In the genomic region with DNA sequence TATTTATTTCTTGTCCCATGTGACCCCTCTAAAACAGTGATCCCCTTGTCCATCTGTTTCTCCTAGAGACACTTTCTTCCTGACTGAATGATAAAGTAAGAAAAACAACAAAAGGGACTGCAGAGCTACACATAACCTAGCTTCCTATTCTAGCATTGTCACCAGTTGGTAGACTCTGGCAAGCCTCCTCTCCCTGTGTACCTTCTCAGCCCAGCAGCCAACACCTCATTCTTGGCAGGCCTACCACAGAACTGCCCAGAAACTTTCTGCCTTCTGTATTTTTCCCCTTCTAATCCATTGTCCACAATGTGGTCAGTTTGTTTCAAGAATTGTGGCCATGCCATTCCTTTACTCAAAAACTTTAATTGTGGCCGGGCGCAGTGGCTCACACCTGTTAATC, we compare ENCODE assay signal across 21 cellular contexts. TPM values are rescaled to one million over a fixed set of nuclear protein-coding genes. Genes with fewer than 3 reads are reported as not detected.
DNase-seq lines count a peak whose midpoint lies in the region; ATAC-seq and TF ChIP-seq lines count a peak whose summit lies in the region.
"Had no signal": no experiment of that assay in that cellular context is flagged by ENCODE, and none has a peak within 500 bp of the region (broad histone marks: within the 10 kb centered on the region; RNA-seq: fewer than 3 reads in every experiment).

No MANE protein-coding gene starts in this region.

- H3K36me3 Mint-ChIP-seq in IgD-negative memory B cell, result peaks cover 14% of the 10 kb centered on the region
- peaks cover 29 to 54% of the 10 kb centered on the region in 2 donors for H3K36me3 Mint-ChIP-seq in stimulated activated naive B cell treated with anti-CD40 and anti-IgM and Interleukin-4, amounts not matched to agents 10 μg/mL and 1 μg/mL and 100 μg/mL, for 72 hours

- TF ChIP-seq CTCF in right atrium auricular region (IDR thresholded peaks at IDR 0.05), result no peak

- H3K27me3 Mint-ChIP-seq in IgD-negative memory B cell, result no peaks in the 10 kb centered on the region
- H3K27me3 Mint-ChIP-seq in stimulated activated naive B cell treated with anti-CD40 and anti-IgM and Interleukin-4, amounts not matched to agents 10 μg/mL and 1 μg/mL and 100 μg/mL, for 72 hours, result no peaks in the 10 kb centered on the region
- H3K27me3 Mint-ChIP-seq: CD4-positive, alpha-beta T cell had no signal

- DNase-seq in Right ventricle myocardium inferior (ENCODE audit: missing footprints) (no peak), right atrium auricular region (ENCODE audit: low spot score) (no peak), left lobe of liver (ENCODE audit: low spot score) (no peak), 8988T (no peak), KBM-7 (no peak)
- no peak for DNase-seq in stimulated activated naive B cell treated with anti-CD40 and anti-IgM and Interleukin-4, amounts not matched to agents 10 μg/mL and 1 μg/mL and 100 μg/mL, for 72 hours
- DNase-seq: CD4-positive, alpha-beta T cell; GM23248; KG1; MM.1S; NCI-H2029; NCI-H446 treated with DMSO at 0.1 percent for 48 hours; NCI-H526; NCI-H82; NK-92 treated with Interleukin-12 subunit alpha and Interleukin-12 subunit beta, amount 100 ng/mL, for 24 hours; PC-3 had no signal

- peaks cover 36% of the 10 kb centered on the region for H3K36me3 ChIP-seq in right atrium auricular region

- no peaks in the 10 kb centered on the region for H3K9me3 Mint-ChIP-seq in IgD-negative memory B cell
- H3K9me3 Mint-ChIP-seq in stimulated activated naive B cell treated with anti-CD40 and anti-IgM and Interleukin-4, amounts not matched to agents 10 μg/mL and 1 μg/mL and 100 μg/mL, for 72 hours, result no peaks in the 10 kb centered on the region
- H3K9me3 Mint-ChIP-seq: CD4-positive, alpha-beta T cell had no signal

- no peak overlapping the region for H3K27ac ChIP-seq in right atrium auricular region
- H3K27ac ChIP-seq: BLaER1, GM23248, SJSA1 had no signal

- peaks cover 1 to 11% (median 6%) of the 10 kb centered on the region in 3 donors for H3K4me1 Mint-ChIP-seq in IgD-negative memory B cell
- H3K4me1 Mint-ChIP-seq in stimulated activated naive B cell treated with anti-CD40 and anti-IgM and Interleukin-4, amounts not matched to agents 10 μg/mL and 1 μg/mL and 100 μg/mL, for 72 hours, result peaks cover 3 to 11% of the 10 kb centered on the region in 2 donors

- no peaks in the 10 kb centered on the region for H3K27me3 ChIP-seq in right atrium auricular region
- H3K27me3 ChIP-seq: BLaER1, SJSA1 had no signal

- ATAC-seq in Right ventricle myocardium inferior, result peak; percentile 70
- ATAC-seq in left lobe of liver, result peak; percentile 86
- ATAC-seq in stimulated activated naive B cell treated with anti-CD40 and anti-IgM and Interleukin-4, amounts not matched to agents 10 μg/mL and 1 μg/mL and 100 μg/mL, for 72 hours (replicated peaks), result no peak
- ATAC-seq in HG02852 (IDR thresholded peaks at IDR 0.05; ENCODE audit: unreplicated experiment), result no peak
- ATAC-seq: PC-3 had no signal

- H3K27ac Mint-ChIP-seq in IgD-negative memory B cell, result peak overlapping the region in 2 of 3 donors; percentile 9 to 69
- H3K27ac Mint-ChIP-seq in stimulated activated naive B cell treated with anti-CD40 and anti-IgM and Interleukin-4, amounts not matched to agents 10 μg/mL and 1 μg/mL and 100 μg/mL, for 72 hours, result peak overlapping the region; percentile 49
- H3K27ac Mint-ChIP-seq: CD4-positive, alpha-beta T cell had no signal

- in situ Hi-C loops in KBM-7 (cut with MboI; ENCODE audit: low pct_unique_long_range_greater_than_20kb, low sequenced_read_pairs), result no loop called here

- intact Hi-C loops in Right ventricle myocardium inferior (cut with DNase I), result no loop called here

- H3K4me3 ChIP-seq in right atrium auricular region, result no peak overlapping the region
- H3K4me3 ChIP-seq: BLaER1, GM23248, HAP-1, SJSA1 had no signal

- H3K9me3 ChIP-seq in right atrium auricular region, result no peaks in the 10 kb centered on the region
- H3K9me3 ChIP-seq: BLaER1, HAP-1, SJSA1 had no signal

- H3K4me3 Mint-ChIP-seq in IgD-negative memory B cell, result no peak overlapping the region
- no peak overlapping the region for H3K4me3 Mint-ChIP-seq in stimulated activated naive B cell treated with anti-CD40 and anti-IgM and Interleukin-4, amounts not matched to agents 10 μg/mL and 1 μg/mL and 100 μg/mL, for 72 hours
- H3K4me3 Mint-ChIP-seq: CD4-positive, alpha-beta T cell had no signal

- H3K4me1 ChIP-seq in right atrium auricular region, result no peaks in the 10 kb centered on the region
- H3K4me1 ChIP-seq: BLaER1, HAP-1 had no signal

RNA-seq across cellular contexts. Expression of a gene that starts 13.4 kb away (rescaled TPM):
- total RNA-seq in Right ventricle myocardium inferior, result 12.7 TPM
- total RNA-seq in right atrium auricular region, result 10 to 100 TPM in 1 of 2 donors, 1 to 10 TPM in 1; 6.1 to 12.2 TPM
- 43.8 TPM for polyA plus RNA-seq in IgD-negative memory B cell
- 8.5 TPM for total RNA-seq in left lobe of liver

RNA-seq across cellular contexts. Expression of a gene that starts 13.7 kb away (rescaled TPM):
- total RNA-seq in Right ventricle myocardium inferior (3.3 TPM), right atrium auricular region (1 to 10 TPM; 1.2 to 2.3 TPM), left lobe of liver (5.8 TPM)
- polyA plus RNA-seq in IgD-negative memory B cell, result 3.2 TPM

Comparison
In these comparisons a context has a peak if more than half of its experiments do, and no peak if none do; other contexts are left out.
1. ATAC-seq: peak in Right ventricle myocardium inferior (single experiment) and left lobe of liver (single experiment); none in stimulated activated naive B cell treated with anti-CD40 and anti-IgM and Interleukin-4, amounts not matched to agents 10 μg/mL and 1 μg/mL and 100 μg/mL, for 72 hours (0 of 2) and HG02852 (single experiment).